Comparison of ENCODE assay signal across 13 cellular contexts in genomic region chrX:130770615-130771014, GRCh38.
DNase-seq lines count a peak whose midpoint lies in the region; ATAC-seq, FAIRE-seq and TF ChIP-seq lines count a peak whose summit lies in the region.
"Had no signal": no experiment of that assay in that cellular context is flagged by ENCODE, and none has a peak within 500 bp of the region (broad histone marks: within the 10 kb centered on the region; RNA-seq: fewer than 3 reads in every experiment).

No MANE protein-coding gene starts in this region.

- H3K9me3 ChIP-seq in K562 (replicated peaks; ENCODE audit: control insufficient read depth, insufficient read depth, low read depth, low read length), result no peaks in the 10 kb centered on the region

- 0 out of 2 replicates have a peak, but pooled peaks cover 8% of the 10 kb centered on the region for H4K20me1 ChIP-seq in K562 (replicated peaks; ENCODE audit: control insufficient read depth, insufficient read depth, low read length)

- TF ChIP-seq EP300 in K562 (IDR thresholded peaks at IDR 0.05; ENCODE audit: low read length), result no peak

- no peaks in the 10 kb centered on the region for H3K9me1 ChIP-seq in K562 (ENCODE audit: control insufficient read depth, insufficient read depth, low read length)

- H3K36me3 ChIP-seq in K562 (ENCODE audit: control insufficient read depth, insufficient read depth, low read length), result no peaks in the 10 kb centered on the region; the same call in 2 of the 3 replicates

- H3K4me3 ChIP-seq in K562, result no peak overlapping the region

- no peak overlapping the region for H3K9ac ChIP-seq in K562 (ENCODE audit: insufficient read depth in 1 of 2, low read depth in 2 of 2, low read length in 2 of 2)

- H3K4me2 ChIP-seq in K562 (ENCODE audit: insufficient read depth, low read length), result no peak overlapping the region

- H2AFZ ChIP-seq in K562 (ENCODE audit: low read depth, low read length), result no peak overlapping the region

- no peak for TF ChIP-seq RAD21 in K562 (CRISPR knock-in tag; conservative IDR thresholded peaks at IDR 0.05 in 1 of 2, IDR thresholded peaks at IDR 0.05 in 1 of 2)

- peaks cover 0 to 16% of the 10 kb centered on the region in 2 experiments; a peak in 3 of 5 replicates for H3K4me1 ChIP-seq in K562 (replicated peaks in 1 of 2; ENCODE audit: control insufficient read depth in 2 of 2, insufficient read depth in 2 of 2, low read length in 2 of 2)

- in situ Hi-C loops in K562 (cut with MboI), result no loop called here

- no TSS peak for BruUV-seq in K562 (replicated peaks; lab: Mats Ljungman, UMichigan)

- intact Hi-C loops in K562 (cut with micrococcal nuclease), result no loop called here

- 79% methylated on average over 3 of the region's 3 CpGs for WGBS in K562 (ENCODE audit: insufficient coverage, low coverage, missing lambda C conversion rate)

- TF ChIP-seq CTCF in K562 (IDR thresholded peaks at IDR 0.05 in 2 of 3, conservative IDR thresholded peaks at IDR 0.05 in 1 of 3; ENCODE audit: insufficient read depth in 2 of 3, low read depth in 1 of 3, low read length in 3 of 3), result no peak

- DNase-seq in COLO829 (ENCODE audit: low spot score) (peak; percentile 12), M059J (ENCODE audit: low read depth) (peak; percentile 96), K562 (ENCODE audit: extremely low read depth in 1 of 4, low spot score in 3 of 4) (no peak), kidney tubule cell (ENCODE audit: low spot score) (peak; percentile 66), NCI-H1436 treated with DMSO at 0.1 percent for 48 hours (lab: John Stamatoyannopoulos, UW) (no peak), NCI-H524 (lab: John Stamatoyannopoulos, UW) (no peak)
- DNase-seq: aorta; DMS 273 treated with DMSO at 0.1 percent for 48 hours; head of caudate nucleus; NCI-H526; stimulated activated CD4-positive, alpha-beta T cell treated with anti-CD3 and anti-CD28 coated beads, Interleukin-12 subunit alpha, Interleukin-12 subunit beta, amount 100 ng/mL, for 4 hours had no signal

- TF ChIP-seq POLR2A in K562 (conservative IDR thresholded peaks at IDR 0.05), result no peak

- H3K27ac ChIP-seq in K562 (ENCODE audit: extremely low read depth, low read depth, low read length), result no peak overlapping the region

- FAIRE-seq in K562 (lab: Jason Lieb, UNC), result no peak

- H3K79me2 ChIP-seq in K562 (ENCODE audit: control insufficient read depth, insufficient read depth, low read length), result no peaks in the 10 kb centered on the region

- POLR2A ChIA-PET in K562 (lab: Yijun Ruan, JAX), result no interaction called here

- H3K27me3 ChIP-seq in K562 (ENCODE audit: control insufficient read depth in 2 of 2, insufficient read depth in 2 of 2, low read length in 2 of 2), result no peaks in the 10 kb centered on the region

- ATAC-seq in K562 (no peak), HG02870 (IDR thresholded peaks at IDR 0.05; ENCODE audit: unreplicated experiment) (no peak), HG02642 (IDR thresholded peaks at IDR 0.05; ENCODE audit: poor library complexity, unreplicated experiment) (no peak)

- CTCF ChIA-PET in K562 (lab: Yijun Ruan, JAX; ENCODE audit: low intra/inter-chr PET ratio), result no interaction called here

TF ChIP-seq in K562, 482 proteins besides CTCF, POLR2A, EP300 and RAD21:
- no peak for TF ChIP-seq ZC3H8 (IDR thresholded peaks at IDR 0.05)
- peak; percentile 4 for TF ChIP-seq MEIS2 (IDR thresholded peaks at IDR 0.05; ENCODE audit: partially characterized antibody)

Comparison
In these comparisons a context has a peak if more than half of its experiments do, and no peak if none do; other contexts are left out.
1. DNase-seq: peak in COLO829 (single experiment), M059J (single experiment) and kidney tubule cell (single experiment); none in K562 (0 of 4), NCI-H1436 treated with DMSO at 0.1 percent for 48 hours (single experiment) and NCI-H524 (0 of 2).